In the genomic region with DNA sequence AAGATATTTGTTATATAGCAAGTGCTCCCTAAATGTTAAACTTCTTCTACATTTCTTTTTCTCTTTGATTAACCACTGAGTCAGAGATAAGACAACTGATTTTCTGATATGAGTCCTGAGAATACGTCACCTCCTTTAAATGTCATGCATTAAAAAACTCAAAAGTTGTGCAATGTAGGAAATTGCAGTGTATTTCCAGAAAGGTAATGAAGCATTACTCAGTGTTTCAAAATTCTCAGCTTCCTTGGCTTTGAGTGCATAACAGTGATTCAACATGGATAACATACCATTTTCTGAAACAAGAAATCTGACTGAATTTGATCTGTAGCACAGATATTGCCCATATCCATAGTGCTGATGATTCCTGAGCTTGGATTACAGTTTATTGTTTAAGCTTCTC, we compare ENCODE assay signal across 18 cellular contexts.
DNase-seq lines count a peak whose midpoint lies in the region; ATAC-seq and TF ChIP-seq lines count a peak whose summit lies in the region.
"Had no signal": no experiment of that assay in that cellular context is flagged by ENCODE, and none has a peak within 500 bp of the region (broad histone marks: within the 10 kb centered on the region; RNA-seq: fewer than 3 reads in every experiment).

No MANE protein-coding gene starts in this region.

- H3K4me2 ChIP-seq in BLaER1 = peak overlapping the region; percentile 42; the same call in 1 of the 2 replicates
- H3K4me2 ChIP-seq in PC-3 (ENCODE audit: low read length) = peak overlapping the region; percentile 8; the same call in 1 of the 2 replicates
- H3K4me2 ChIP-seq in mesenchymal stem cell (ENCODE audit: low read length, poor library complexity, severe bottlenecking) = no peak overlapping the region

- H3K36me3 ChIP-seq in BLaER1 (no peaks in the 10 kb centered on the region), PC-3 (ENCODE audit: low read depth, low read length) (no peaks in the 10 kb centered on the region), mesenchymal stem cell (ENCODE audit: control insufficient read depth in 1 of 2, insufficient read depth in 2 of 2, low read depth in 1 of 2, low read length in 2 of 2) (peaks cover 0 to 70% of the 10 kb centered on the region in 2 experiments)
- H3K36me3 ChIP-seq: Peyer's patch, right atrium auricular region had no signal

- no peaks in the 10 kb centered on the region for H4K20me1 ChIP-seq in BLaER1
- H4K20me1 ChIP-seq in PC-3 (ENCODE audit: low read length) = no peaks in the 10 kb centered on the region

- no peaks in the 10 kb centered on the region for H3K79me2 ChIP-seq in PC-3 (ENCODE audit: low read length)

- H3K4ac ChIP-seq in mesenchymal stem cell (ENCODE audit: low read depth in 1 of 2, low read length in 2 of 2) = no peak overlapping the region

- H2AK5ac ChIP-seq in mesenchymal stem cell (ENCODE audit: low read length, severe bottlenecking) = no peak overlapping the region

- no peak overlapping the region for H2BK12ac ChIP-seq in mesenchymal stem cell (ENCODE audit: low read length in 2 of 2)

- no peak overlapping the region for H2AFZ ChIP-seq in PC-3 (ENCODE audit: low read length)
- H2AFZ ChIP-seq in mesenchymal stem cell (ENCODE audit: low read depth, low read length) = no peak overlapping the region

- H3K9me3 ChIP-seq in BLaER1 (no peaks in the 10 kb centered on the region), PC-3 (ENCODE audit: low read length) (no peaks in the 10 kb centered on the region), mesenchymal stem cell (ENCODE audit: control insufficient read depth, low read length) (no peaks in the 10 kb centered on the region)
- H3K9me3 ChIP-seq: Peyer's patch, right atrium auricular region had no signal

- H3K4me3 ChIP-seq in BLaER1 (no peak overlapping the region), PC-3 (ENCODE audit: low read length) (no peak overlapping the region), epithelial cell of esophagus (ENCODE audit: low read length) (no peak overlapping the region), mesenchymal stem cell (ENCODE audit: insufficient read depth in 1 of 2, low read depth in 1 of 2, low read length in 2 of 2) (no peak overlapping the region)
- H3K4me3 ChIP-seq: Peyer's patch, right atrium auricular region had no signal

- H3K14ac ChIP-seq in mesenchymal stem cell (ENCODE audit: low read length in 2 of 2) = no peak overlapping the region

- intact Hi-C loops in PC-3 (cut with micrococcal nuclease) = loop anchor here (10.0 kb wide), 1 partner anchor 76 kb away; no protein-coding TSS in a partner anchor

- H2BK5ac ChIP-seq in mesenchymal stem cell (ENCODE audit: low read depth, low read length, poor library complexity, severe bottlenecking) = no peak overlapping the region

- no peaks in the 10 kb centered on the region for H3K27me3 ChIP-seq in BLaER1
- no peaks in the 10 kb centered on the region for H3K27me3 ChIP-seq in PC-3 (ENCODE audit: low read length)
- no peaks in the 10 kb centered on the region for H3K27me3 ChIP-seq in mesenchymal stem cell (ENCODE audit: control insufficient read depth in 1 of 2, insufficient read depth in 1 of 2, low read length in 2 of 2)
- H3K27me3 ChIP-seq: Peyer's patch, right atrium auricular region had no signal

- no peak overlapping the region for H4K91ac ChIP-seq in mesenchymal stem cell (ENCODE audit: low read length)

- no peak overlapping the region for H2BK120ac ChIP-seq in mesenchymal stem cell (ENCODE audit: low read depth, low read length)

- peaks cover 53% of the 10 kb centered on the region for H3K4me1 ChIP-seq in BLaER1
- peaks cover 5% of the 10 kb centered on the region; the same call in 1 of the 2 replicates for H3K4me1 ChIP-seq in PC-3 (ENCODE audit: insufficient read depth, low read length)
- no peaks in the 10 kb centered on the region for H3K4me1 ChIP-seq in mesenchymal stem cell (ENCODE audit: control insufficient read depth, insufficient read depth, low read depth, low read length)
- H3K4me1 ChIP-seq: Peyer's patch had no signal

- no TSS peak for BruUV-seq in PC-3 (replicated peaks; lab: Mats Ljungman, UMichigan)

- no peak overlapping the region for H3K23ac ChIP-seq in mesenchymal stem cell (ENCODE audit: low read length in 2 of 2)

- peak; percentile 52 for DNase-seq in PC-3
- DNase-seq in epithelial cell of esophagus (ENCODE audit: low read depth) = peak; percentile 90
- peak; percentile 84 for DNase-seq in mesenchymal stem cell
- DNase-seq in ureter (ENCODE audit: low spot score) = no peak
- no peak for DNase-seq in activated CD8-positive, alpha-beta memory T cell treated with anti-CD3 and anti-CD28 coated beads for 24 hours
- DNase-seq in SK-N-DZ (ENCODE audit: low spot score) = no peak
- DNase-seq: activated CD8-positive, alpha-beta T cell treated with anti-CD3 and anti-CD28 coated beads for 36 hours; activated gamma-delta T cell; CD4-positive, CD25-positive, alpha-beta regulatory T cell; foreskin melanocyte; GDM1; NCI-H1092; NCI-H510A; Peyer's patch; stimulated activated naive CD4-positive, alpha-beta T cell had no signal

- no peaks in the 10 kb centered on the region for H3K79me1 ChIP-seq in mesenchymal stem cell (replicated peaks; ENCODE audit: low read length, poor library complexity, severe bottlenecking)

- no peak overlapping the region for H3K18ac ChIP-seq in mesenchymal stem cell (ENCODE audit: low read depth in 1 of 2, low read length in 2 of 2)

- no peaks in the 10 kb centered on the region for H3K9me2 ChIP-seq in PC-3 (replicated peaks; ENCODE audit: low read length)

- TF ChIP-seq CTCF in PC-3 (conservative IDR thresholded peaks at IDR 0.05; ENCODE audit: low read depth, low read length) (no peak), epithelial cell of esophagus (IDR thresholded peaks at IDR 0.05; ENCODE audit: insufficient read depth, low read depth, low read length, missing control alignments) (no peak)

- POLR2A ChIA-PET in PC-3 (lab: Charles Lee; ENCODE audit: unreplicated experiment) = no interaction called here

- WGBS in mesenchymal stem cell = no CpG with 5 or more reads among the region's 1 CpG

- H3K27ac ChIP-seq in BLaER1 = no peak overlapping the region
- H3K27ac ChIP-seq in PC-3 (ENCODE audit: low read length) = peak overlapping the region; percentile 45
- H3K27ac ChIP-seq in mesenchymal stem cell (ENCODE audit: low read length, poor library complexity, severe bottlenecking) = no peak overlapping the region
- H3K27ac ChIP-seq: Peyer's patch, right atrium auricular region had no signal

- CTCF ChIA-PET in PC-3 (lab: Charles Lee) = no interaction called here

- no peak overlapping the region for H3K9ac ChIP-seq in BLaER1
- H3K9ac ChIP-seq in PC-3 (ENCODE audit: low read length) = no peak overlapping the region
- peak overlapping the region; percentile 85 for H3K9ac ChIP-seq in mesenchymal stem cell (ENCODE audit: low read length)

- no peaks in the 10 kb centered on the region for H3F3A ChIP-seq in PC-3 (ENCODE audit: low read length, unreplicated experiment)

- ATAC-seq in PC-3 (no peak), HG02973 (IDR thresholded peaks at IDR 0.05; ENCODE audit: unreplicated experiment) (no peak)
- ATAC-seq: activated CD8-positive, alpha-beta T cell treated with anti-CD3 and anti-CD28 coated beads for 36 hours had no signal

- no peak overlapping the region for H4K8ac ChIP-seq in mesenchymal stem cell (ENCODE audit: low read length)

- H2BK15ac ChIP-seq in mesenchymal stem cell (ENCODE audit: low read depth, poor library complexity, severe bottlenecking) = no peak overlapping the region

Comparison
In these comparisons a context has a peak if more than half of its experiments do, and no peak if none do; other contexts are left out.
1. DNase-seq: peak in PC-3 (single experiment), epithelial cell of esophagus (single experiment) and mesenchymal stem cell (single experiment); none in ureter (single experiment), activated CD8-positive, alpha-beta memory T cell treated with anti-CD3 and anti-CD28 coated beads for 24 hours (single experiment) and SK-N-DZ (single experiment).